In genomic region chr13:112699318-112699918, GRCh38 we compare ENCODE assay signal across 1 cellular context.
TF ChIP-seq lines count a peak whose summit lies in the region.

No MANE protein-coding gene starts in this region.

TF ChIP-seq in HepG2, 621 proteins besides CTCF, POLR2A, EP300 and RAD21:
- TF ChIP-seq ZFX (CRISPR knock-in tag; IDR thresholded peaks at IDR 0.05; ENCODE audit: low read depth), result 0 out of 2 replicates have a peak, but pooled peaks have one; percentile 24
- no peak for TF ChIP-seq ZNF362 (CRISPR knock-in tag; IDR thresholded peaks at IDR 0.05; ENCODE audit: borderline replicate concordance)
- peak; percentile 31; the same call in 1 of the 2 replicates for TF ChIP-seq PHF21A (CRISPR knock-in tag; IDR thresholded peaks at IDR 0.05)
- TF ChIP-seq ZBTB26 (CRISPR knock-in tag; IDR thresholded peaks at IDR 0.05; ENCODE audit: borderline replicate concordance), result no peak
- TF ChIP-seq HNF4A (CRISPR knock-in tag; IDR thresholded peaks at IDR 0.05), result peak; percentile 59
- no peak for TF ChIP-seq HOXA9 (CRISPR knock-in tag; IDR thresholded peaks at IDR 0.05; ENCODE audit: borderline replicate concordance)
- TF ChIP-seq CREB1 (IDR thresholded peaks at IDR 0.05), result no peak
- no peak for TF ChIP-seq CREB1 (CRISPR knock-in tag; IDR thresholded peaks at IDR 0.05)
- TF ChIP-seq ATF2 (CRISPR knock-in tag; IDR thresholded peaks at IDR 0.05), result peak; percentile 19; the same call in 1 of the 2 replicates
- peak; percentile 51; the same call in 1 of the 2 replicates for TF ChIP-seq ATF7 (IDR thresholded peaks at IDR 0.05)
- no peak for TF ChIP-seq ATF7 (CRISPR knock-in tag; IDR thresholded peaks at IDR 0.05)
- no peak for TF ChIP-seq ZC3H13 (CRISPR knock-in tag; IDR thresholded peaks at IDR 0.05)
- no peak for TF ChIP-seq REPIN1 (CRISPR knock-in tag; IDR thresholded peaks at IDR 0.05; ENCODE audit: borderline replicate concordance, low read depth)
- TF ChIP-seq LRRFIP1 (CRISPR knock-in tag; conservative IDR thresholded peaks at IDR 0.05), result no peak
- TF ChIP-seq NFE2L1 (CRISPR knock-in tag; IDR thresholded peaks at IDR 0.05; ENCODE audit: borderline replicate concordance), result no peak
- TF ChIP-seq ARID4A (CRISPR knock-in tag; IDR thresholded peaks at IDR 0.05; ENCODE audit: borderline replicate concordance), result peak; percentile 17; the same call in 1 of the 2 replicates
- TF ChIP-seq ZSCAN29 (CRISPR knock-in tag; conservative IDR thresholded peaks at IDR 0.05), result no peak
- no peak for TF ChIP-seq EED (CRISPR knock-in tag; IDR thresholded peaks at IDR 0.05)
- TF ChIP-seq KMT2B (CRISPR knock-in tag; IDR thresholded peaks at IDR 0.05), result no peak
- TF ChIP-seq MED1 (CRISPR knock-in tag; IDR thresholded peaks at IDR 0.05), result 0 out of 2 replicates have a peak, but pooled peaks have one; percentile 15
- TF ChIP-seq XRCC5 (optimal IDR thresholded peaks at IDR 0.05; ENCODE audit: low read length), result peak; percentile 48
- peak; percentile 55; the same call in 1 of the 2 replicates for TF ChIP-seq ZBTB37 (CRISPR knock-in tag; IDR thresholded peaks at IDR 0.05)
- TF ChIP-seq NKX3-1 (CRISPR knock-in tag; IDR thresholded peaks at IDR 0.05), result no peak
- no peak for TF ChIP-seq ZMYM2 (CRISPR knock-in tag; IDR thresholded peaks at IDR 0.05)
- peak; percentile 61 for TF ChIP-seq ZNF687 (CRISPR knock-in tag; IDR thresholded peaks at IDR 0.05)
- TF ChIP-seq RNF2 (conservative IDR thresholded peaks at IDR 0.05; ENCODE audit: low read depth), result no peak
- peak; percentile 45 for TF ChIP-seq ASH2L (IDR thresholded peaks at IDR 0.05; ENCODE audit: insufficient read length, low read depth, low read length)
- TF ChIP-seq RFX1 (IDR thresholded peaks at IDR 0.05), result no peak
- TF ChIP-seq TFAP4 (IDR thresholded peaks at IDR 0.05; ENCODE audit: borderline replicate concordance, low read depth), result peak; percentile 47; the same call in 1 of the 2 replicates
- 0 out of 2 replicates have a peak, but pooled peaks have one; percentile 26 for TF ChIP-seq ZBTB38 (CRISPR knock-in tag; IDR thresholded peaks at IDR 0.05)
